ENCODE assay signal across 19 cellular contexts in genomic region chr12:119686355-119686754, GRCh38. TPM values are rescaled to one million over a fixed set of nuclear protein-coding genes. Genes with fewer than 3 reads are reported as not detected.
DNase-seq lines count a peak whose midpoint lies in the region; ATAC-seq and TF ChIP-seq lines count a peak whose summit lies in the region.
"Had no signal": no experiment of that assay in that cellular context is flagged by ENCODE, and none has a peak within 500 bp of the region (broad histone marks: within the 10 kb centered on the region; RNA-seq: fewer than 3 reads in every experiment).

No MANE protein-coding gene starts in this region.

- H3K36me3 ChIP-seq in right lobe of liver (peaks cover 0 to 1% (median 0%) of the 10 kb centered on the region in 4 donors), stomach (peaks cover 10 to 25% (median 14%) of the 10 kb centered on the region in 4 donors)

- H3K27ac ChIP-seq in dorsolateral prefrontal cortex = peak overlapping the region in 43 of 59 donors; percentile 0 to 83 (median 65)
- peak overlapping the region; percentile 51 to 87 (median 86) for H3K27ac ChIP-seq in right lobe of liver
- H3K27ac ChIP-seq in stomach = peak overlapping the region; percentile 10 to 79 (median 63)
- H3K27ac ChIP-seq: HL-60, KMS-11 had no signal

- DNase-seq in NCI-H69 (lab: John Stamatoyannopoulos, UW) (peak; percentile 81), dorsolateral prefrontal cortex (no peak), right lobe of liver (peak; percentile 60 to 75 (median 75)), stomach (peak; percentile 85), NCI-H146 treated with DMSO at 0.1 percent for 48 hours (lab: John Stamatoyannopoulos, UW; ENCODE audit: unreplicated experiment) (no peak), NCI-H2029 (lab: John Stamatoyannopoulos, UW) (no peak), UCSD-AML1 (lab: John Stamatoyannopoulos, UW; ENCODE audit: unreplicated experiment) (no peak)
- DNase-seq: AML-193; Calu3; CD4-positive, alpha-beta T cell; HCEC 1CT; NCI-H1105 treated with DMSO at 0.1 percent for 48 hours; NCI-H1930; NCI-H2171 treated with DMSO at 0.1 percent for 48 hours; NCI-H82; SIG-M5 had no signal

- WGBS in right lobe of liver (ENCODE audit: insufficient coverage, low coverage, low lambda C conversion rate, missing lambda C conversion rate) = 47% methylated on average over 11 of the region's 12 CpGs
- 32 to 59% (median 48%) methylated on average over 12 of the region's 12 CpGs for WGBS in stomach, 5 donors

- no peak overlapping the region for H3K4me3 ChIP-seq in dorsolateral prefrontal cortex
- H3K4me3 ChIP-seq in right lobe of liver = no peak overlapping the region
- H3K4me3 ChIP-seq in stomach = no peak overlapping the region

- no peaks in the 10 kb centered on the region for H3K9me3 ChIP-seq in right lobe of liver
- H3K9me3 ChIP-seq in stomach = no peaks in the 10 kb centered on the region

- H3K4me1 ChIP-seq in right lobe of liver = peaks cover 0 to 69% (median 19%) of the 10 kb centered on the region in 4 donors
- H3K4me1 ChIP-seq in stomach = peaks cover 8 to 38% (median 28%) of the 10 kb centered on the region in 4 donors

- TF ChIP-seq EP300 in stomach (IDR thresholded peaks at IDR 0.05) = no peak

- intact Hi-C loops in dorsolateral prefrontal cortex (cut with DNase I) = no loop called here
- intact Hi-C loops in right lobe of liver (cut with DNase I) = no loop called here
- intact Hi-C loops in stomach (cut with DNase I; ENCODE audit: low total_unique reads) = no loop called here

- no peak for TF ChIP-seq POLR2A in right lobe of liver (IDR thresholded peaks at IDR 0.05)
- TF ChIP-seq POLR2A in stomach (IDR thresholded peaks at IDR 0.05) = no peak

- TF ChIP-seq CTCF in dorsolateral prefrontal cortex (IDR thresholded peaks at IDR 0.05 in 54 of 56, conservative IDR thresholded peaks at IDR 0.05 in 2 of 56; ENCODE audit: low read depth in 1 of 56, partially characterized antibody in 56 of 56) (no peak), right lobe of liver (IDR thresholded peaks at IDR 0.05) (no peak), stomach (IDR thresholded peaks at IDR 0.05) (no peak)

- peak; percentile 34 to 55 (median 44) for ATAC-seq in right lobe of liver
- ATAC-seq in GM19035 (IDR thresholded peaks at IDR 0.05; ENCODE audit: unreplicated experiment) = no peak

- H3K27me3 ChIP-seq in dorsolateral prefrontal cortex (no peaks in the 10 kb centered on the region), right lobe of liver (no peaks in the 10 kb centered on the region), stomach (no peaks in the 10 kb centered on the region)

RNA-seq across cellular contexts. Expression of gene PRKAB1, which starts 18.4 kb away (rescaled TPM):
- total RNA-seq in dorsolateral prefrontal cortex = 10 to 100 TPM; 17.0 to 44.5 (median 30.2) TPM
- total RNA-seq in right lobe of liver = 10 to 100 TPM in 4 of 6 experiments, 1 to 10 TPM in 2; 8.2 to 17.1 (median 10.3) TPM
- total RNA-seq in stomach = 100 to 1,000 TPM in 1 of 5 donors, 10 to 100 TPM in 4; 22.6 to 143 (median 53.6) TPM
- polyA plus RNA-seq in stomach = 10 to 100 TPM; 30.7 to 53.6 (median 45.8) TPM

Comparison
In these comparisons a context has a peak if more than half of its experiments do, and no peak if none do; other contexts are left out.
1. DNase-seq: peak in NCI-H69 (single experiment), right lobe of liver (3 of 3) and stomach (single experiment); none in dorsolateral prefrontal cortex (0 of 10), NCI-H146 treated with DMSO at 0.1 percent for 48 hours (single experiment), NCI-H2029 (single experiment) and UCSD-AML1 (single experiment).
2. Peak in every context shown above with its lines, with median percentiles within 50 percentile points of each other: H3K27ac ChIP-seq.